2 cellular contexts compared by ENCODE assay signal in genomic region chr16:53692146-53692545, GRCh38.
TF ChIP-seq lines count a peak whose summit lies in the region.

No MANE protein-coding gene starts in this region.

TF ChIP-seq in GM23338, 12 proteins besides CTCF, POLR2A, EP300 and RAD21:
- no peak for TF ChIP-seq STAT1 (IDR thresholded peaks at IDR 0.05; ENCODE audit: unreplicated experiment)
- TF ChIP-seq ZNF331 (CRISPR knock-in tag; IDR thresholded peaks at IDR 0.05; ENCODE audit: low read depth) = no peak
- no peak for TF ChIP-seq ETS1 (IDR thresholded peaks at IDR 0.05)
- TF ChIP-seq POLR2AphosphoS5 (IDR thresholded peaks at IDR 0.05; ENCODE audit: low read depth) = no peak
- no peak for TF ChIP-seq ZNF462 (CRISPR knock-in tag; IDR thresholded peaks at IDR 0.05)
- no peak for TF ChIP-seq EZH2phosphoT487 (IDR thresholded peaks at IDR 0.05; ENCODE audit: unreplicated experiment)
- no peak for TF ChIP-seq ZNF114 (CRISPR knock-in tag; IDR thresholded peaks at IDR 0.05)

TF ChIP-seq in endothelial cell of umbilical vein, 7 proteins besides CTCF, POLR2A, EP300 and RAD21:
- TF ChIP-seq EZH2 (IDR thresholded peaks at IDR 0.05; ENCODE audit: borderline replicate concordance, low read depth, low read length, severe bottlenecking) = no peak
- TF ChIP-seq MAX (IDR thresholded peaks at IDR 0.05; ENCODE audit: insufficient read depth, insufficient read length) = no peak
- no peak for TF ChIP-seq FOS (IDR thresholded peaks at IDR 0.05; ENCODE audit: borderline replicate concordance, insufficient read depth, low read length)
- TF ChIP-seq JUN (IDR thresholded peaks at IDR 0.05; ENCODE audit: borderline replicate concordance, insufficient read depth, insufficient read length, low read depth) = no peak
- no peak for TF ChIP-seq POLR2AphosphoS5 (IDR thresholded peaks at IDR 0.05; ENCODE audit: insufficient read depth, low read depth, low read length)
- no peak for TF ChIP-seq GATA2 (IDR thresholded peaks at IDR 0.05; ENCODE audit: insufficient read depth, insufficient read length, low read depth, low read length)
- TF ChIP-seq MYC (IDR thresholded peaks at IDR 0.05; ENCODE audit: low read depth, low read length) = no peak
